26 cellular contexts compared by ENCODE assay signal in genomic region chrX:76922100-76922499, GRCh38.
"Had no signal": no experiment of that assay in that cellular context is flagged by ENCODE, and none has a peak within 500 bp of the region (broad histone marks: within the 10 kb centered on the region; RNA-seq: fewer than 3 reads in every experiment).

No MANE protein-coding gene starts in this region.

- DNase-seq: colonic mucosa; cortex of kidney; effector CD8-positive, alpha-beta T cell; effector memory CD8-positive, alpha-beta T cell; endodermal cell; erythroblast; esophagus squamous epithelium; foreskin fibroblast; foreskin melanocyte; gastrocnemius medialis; glutamatergic neuron; head of caudate nucleus; heart right ventricle; hippocampal formation; left cardiac atrium; left lung; left ventricle myocardium superior; lower lobe of right lung; mesenchymal stem cell; mucosa of descending colon; naive B cell had no signal

- ATAC-seq: effector memory CD8-positive, alpha-beta T cell; esophagus mucosa; gastrocnemius medialis; heart right ventricle; left cardiac atrium; left lung; left ventricle myocardium superior; lower lobe of right lung; mucosa of descending colon had no signal

- FAIRE-seq: endometrium, islet of Langerhans, keratinocyte had no signal

- H3K9me3 ChIP-seq: colonic mucosa, esophagus squamous epithelium, gastrocnemius medialis, heart right ventricle, left lung, lower lobe of right lung, mucosa of descending colon had no signal

- H3K27ac ChIP-seq: colonic mucosa, epithelial cell of prostate, esophagus squamous epithelium, gastrocnemius medialis, heart right ventricle, left lung, lower lobe of right lung had no signal

- H3K4me1 ChIP-seq: colonic mucosa, esophagus squamous epithelium, gastrocnemius medialis, heart right ventricle, left lung, lower lobe of right lung had no signal

- H3K36me3 ChIP-seq: colonic mucosa, esophagus squamous epithelium, gastrocnemius medialis, heart right ventricle, left lung, lower lobe of right lung had no signal

- H3K27me3 ChIP-seq: colonic mucosa, esophagus squamous epithelium, gastrocnemius medialis, heart right ventricle, left lung had no signal

- H3K4me3 ChIP-seq: colonic mucosa, esophagus squamous epithelium, gastrocnemius medialis, heart right ventricle, left lung, lower lobe of right lung, mucosa of descending colon had no signal
